10 cellular contexts compared by ENCODE assay signal in the genomic region with DNA sequence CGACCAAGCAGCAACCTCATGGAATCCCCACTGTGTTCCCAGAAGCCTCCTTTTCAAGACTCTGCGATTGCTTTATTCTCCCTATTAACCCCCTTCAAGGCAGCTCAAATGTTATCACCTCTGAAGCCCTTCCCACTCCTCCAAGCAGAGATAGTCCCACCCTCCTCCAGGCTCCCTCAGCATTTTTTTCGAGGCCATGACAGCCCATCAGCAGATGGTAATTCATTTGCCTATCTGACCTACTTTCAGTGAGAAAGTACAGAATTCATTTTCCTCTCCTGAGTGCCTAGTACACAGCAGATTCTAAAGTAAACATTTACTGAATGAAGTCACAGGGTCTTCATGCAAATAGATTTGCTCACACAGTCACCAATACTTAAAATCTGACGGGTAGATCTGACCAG. TPM values are rescaled to one million over a fixed set of nuclear protein-coding genes. Genes with fewer than 3 reads are reported as not detected.
DNase-seq lines count a peak whose midpoint lies in the region; ATAC-seq, FAIRE-seq and TF ChIP-seq lines count a peak whose summit lies in the region.
"Had no signal": no experiment of that assay in that cellular context is flagged by ENCODE, and none has a peak within 500 bp of the region (broad histone marks: within the 10 kb centered on the region; RNA-seq: fewer than 3 reads in every experiment).

No MANE protein-coding gene starts in this region.

- DNase-seq in G401 (ENCODE audit: low spot score) (peak; percentile 81), dermis blood vessel endothelial cell (peak; percentile 13), NCI-H2081 (lab: John Stamatoyannopoulos, UW) (no peak), urothelium cell line (ENCODE audit: low spot score) (no peak)
- no peak for DNase-seq in naive thymus-derived CD8-positive, alpha-beta T cell

- H3K9ac ChIP-seq in Loucy (ENCODE audit: low read depth, low read length, poor library complexity, severe bottlenecking) = peak overlapping the region; percentile 3

- H3K4me3 Mint-ChIP-seq in naive thymus-derived CD8-positive, alpha-beta T cell = peak overlapping the region in 9 of 10 donors; percentile 4 to 58 (median 45)

- H3K27me3 ChIP-seq in Loucy (ENCODE audit: insufficient read depth, low read length, poor library complexity, severe bottlenecking) = no peaks in the 10 kb centered on the region
- H3K27me3 ChIP-seq: SJCRH30 had no signal

- peak overlapping the region; percentile 27 to 86 (median 70) for H3K27ac Mint-ChIP-seq in naive thymus-derived CD8-positive, alpha-beta T cell

- no peak for FAIRE-seq in urothelium cell line (lab: Jason Lieb, UNC)
- FAIRE-seq: GM12892 had no signal

- no peaks in the 10 kb centered on the region for H3F3A ChIP-seq in Loucy (ENCODE audit: low read depth)

- no peaks in the 10 kb centered on the region for H3K9me3 ChIP-seq in Loucy (ENCODE audit: insufficient read depth, low read depth, low read length)
- H3K9me3 ChIP-seq: SJCRH30 had no signal

- in situ Hi-C loops in G401 (cut with HindIII; ENCODE audit: low sequenced_read_pairs) = no loop called here

- H3K4me1 ChIP-seq in Loucy (ENCODE audit: insufficient read depth, low read length, poor library complexity, severe bottlenecking) = peaks cover 30% of the 10 kb centered on the region

- peaks cover under 1 to 6% (median 2%) of the 10 kb centered on the region in 9 donors for H3K9me3 Mint-ChIP-seq in naive thymus-derived CD8-positive, alpha-beta T cell

- POLR2A ChIA-PET in naive thymus-derived CD8-positive, alpha-beta T cell (lab: Charles Lee) = interaction anchor here (1.5 kb wide), 1 partner anchor 154 kb away, joined by 4 read pairs; a partner anchor contains a TSS

- no peak for ATAC-seq in naive thymus-derived CD8-positive, alpha-beta T cell
- ATAC-seq in HG02981 (IDR thresholded peaks at IDR 0.05; ENCODE audit: unreplicated experiment) (no peak), GM19324 (IDR thresholded peaks at IDR 0.05; ENCODE audit: low FRiP score, unreplicated experiment) (no peak)

- peaks cover 6 to 45% (median 25%) of the 10 kb centered on the region in 3 donors for H3K36me3 Mint-ChIP-seq in naive thymus-derived CD8-positive, alpha-beta T cell

- H3K36me3 ChIP-seq in Loucy (ENCODE audit: insufficient read depth, low read length) = peaks cover 7% of the 10 kb centered on the region; the same call in 1 of the 2 replicates

- H3K4me1 Mint-ChIP-seq in naive thymus-derived CD8-positive, alpha-beta T cell = peaks cover 41 to 86% (median 81%) of the 10 kb centered on the region in 4 donors

- TF ChIP-seq CTCF in Loucy (conservative IDR thresholded peaks at IDR 0.05; ENCODE audit: low read length) = no peak

- H3K4me3 ChIP-seq in Loucy (ENCODE audit: low read length, poor library complexity, severe bottlenecking) = no peak overlapping the region
- H3K4me3 ChIP-seq: SJCRH30 had no signal

- no peak overlapping the region for H2AFZ ChIP-seq in Loucy (ENCODE audit: low read length)

- peaks cover 4% of the 10 kb centered on the region for H4K20me1 ChIP-seq in Loucy (ENCODE audit: insufficient read depth, low read length, poor library complexity, severe bottlenecking)

- H3K79me2 ChIP-seq in Loucy (ENCODE audit: insufficient read depth, low read length) = peaks cover 60% of the 10 kb centered on the region

- H3K9me2 ChIP-seq in Loucy (replicated peaks; ENCODE audit: low read depth, low read length) = no peaks in the 10 kb centered on the region

- H3K4me2 ChIP-seq in Loucy (ENCODE audit: low read depth, low read length, poor library complexity, severe bottlenecking) = peak overlapping the region; percentile 8

- H3K27me3 Mint-ChIP-seq in naive thymus-derived CD8-positive, alpha-beta T cell = no peaks in the 10 kb centered on the region

RNA-seq across cellular contexts. Expression of a gene that starts 47.8 kb away (rescaled TPM):
- 29.4 and 30.0 TPM in 2 replicates for total RNA-seq in G401 (2014; rRNA removed; shearing (Covaris generic))
- total RNA-seq in dermis blood vessel endothelial cell = 21.8 and 30.4 TPM in 2 replicates
- total RNA-seq in naive thymus-derived CD8-positive, alpha-beta T cell = 10 to 100 TPM; 65.2 to 72.8 TPM
- 10 to 100 TPM; 58.7 to 78.2 (median 75.9) TPM for polyA plus RNA-seq in naive thymus-derived CD8-positive, alpha-beta T cell

Comparison
In these comparisons a context has a peak if more than half of its experiments do, and no peak if none do; other contexts are left out.
1. DNase-seq: peak in G401 (single experiment) and dermis blood vessel endothelial cell (single experiment); none in naive thymus-derived CD8-positive, alpha-beta T cell (0 of 10), NCI-H2081 (0 of 2) and urothelium cell line (single experiment).